Comparison of ENCODE assay signal across 12 cellular contexts in genomic region chr17:65553646-65554567, GRCh38. TPM values are rescaled to one million over a fixed set of nuclear protein-coding genes. Genes with fewer than 3 reads are reported as not detected.
A peak's percentile ranks its signal among the peaks of the same experiment; 100 is the strongest.
DNase-seq lines count a peak whose midpoint lies in the region; ATAC-seq and TF ChIP-seq lines count a peak whose summit lies in the region.
"Had no signal": no experiment of that assay in that cellular context is flagged by ENCODE, and none has a peak within 500 bp of the region (broad histone marks: within the 10 kb centered on the region; RNA-seq: fewer than 3 reads in every experiment).

No MANE protein-coding gene starts in this region.

- H3K9me3 Mint-ChIP-seq in activated CD8-positive, alpha-beta T cell treated with anti-CD3 and anti-CD28 coated beads for 36 hours = no peaks in the 10 kb centered on the region
- no peaks in the 10 kb centered on the region for H3K9me3 Mint-ChIP-seq in activated CD8-positive, alpha-beta T cell treated with anti-CD3 and anti-CD28 coated beads, Interleukin-2, amount 10 ng/mL, durations not matched to agents 7 days and 5 days (ENCODE audit: insufficient read depth)
- no peaks in the 10 kb centered on the region for H3K9me3 Mint-ChIP-seq in T-cell
- H3K9me3 Mint-ChIP-seq in glutamatergic neuron (ENCODE audit: unreplicated experiment) = peaks cover 5% of the 10 kb centered on the region
- H3K9me3 Mint-ChIP-seq: activated B cell treated with CpG ODN at 0.5 μM for 24 hours had no signal

- BruUV-seq in PC-3 (replicated peaks; lab: Mats Ljungman, UMichigan) = no TSS peak

- no peak overlapping the region for H3K14ac ChIP-seq in trophoblast cell (ENCODE audit: low read length)

- H4K12ac ChIP-seq in trophoblast cell (ENCODE audit: low read depth, low read length) = no peak overlapping the region

- no peak overlapping the region for H4K8ac ChIP-seq in trophoblast cell (ENCODE audit: low read depth, low read length)

- WGBS in trophoblast cell (ENCODE audit: extremely low coverage, insufficient coverage, insufficient read length) = no CpG with 5 or more reads among the region's 10 CpGs

- H3K4me1 ChIP-seq in trophoblast cell (ENCODE audit: control insufficient read depth in 1 of 2, insufficient read depth in 2 of 2, low read length in 2 of 2) (peaks cover 21 to 27% of the 10 kb centered on the region in 2 experiments), PC-3 (ENCODE audit: insufficient read depth, low read length) (no peaks in the 10 kb centered on the region)

- POLR2A ChIA-PET in activated CD8-positive, alpha-beta T cell treated with anti-CD3 and anti-CD28 coated beads for 36 hours (lab: Charles Lee) = interaction anchor here (0.6 to 0.7 kb wide), 2 partner anchors 260 to 1897 kb away, joined by 3 read pairs; no protein-coding TSS in a partner anchor
- POLR2A ChIA-PET in activated CD8-positive, alpha-beta T cell treated with anti-CD3 and anti-CD28 coated beads, Interleukin-2, amount 10 ng/mL, durations not matched to agents 7 days and 5 days (lab: Charles Lee) = no interaction called here
- POLR2A ChIA-PET in T-cell (lab: Charles Lee) = interaction anchor here in 1 of 2 donors (0.7 kb wide), 1 partner anchor 16 kb away, joined by 9 read pairs; no protein-coding TSS in a partner anchor
- POLR2A ChIA-PET in PC-3 (lab: Charles Lee; ENCODE audit: unreplicated experiment) = no interaction called here

- DNase-seq in activated CD8-positive, alpha-beta T cell treated with anti-CD3 and anti-CD28 coated beads for 36 hours = no peak
- no peak for DNase-seq in activated CD8-positive, alpha-beta T cell treated with anti-CD3 and anti-CD28 coated beads, Interleukin-2, amount 10 ng/mL, durations not matched to agents 7 days and 5 days
- DNase-seq in T-cell (no peak), glutamatergic neuron (no peak), trophoblast cell (no peak), PC-3 (no peak), NCI-H2029 (lab: John Stamatoyannopoulos, UW) (no peak), NCI-H345 treated with DMSO at 0.1 percent for 48 hours (lab: John Stamatoyannopoulos, UW; ENCODE audit: unreplicated experiment) (no peak)
- DNase-seq: activated B cell treated with CpG ODN at 0.5 μM for 24 hours, RPMI8226 had no signal

- H4K91ac ChIP-seq in trophoblast cell (ENCODE audit: low read depth, low read length) = no peak overlapping the region

- peak overlapping the region; percentile 20 for H3K4me3 Mint-ChIP-seq in activated CD8-positive, alpha-beta T cell treated with anti-CD3 and anti-CD28 coated beads for 36 hours
- no peak overlapping the region for H3K4me3 Mint-ChIP-seq in activated CD8-positive, alpha-beta T cell treated with anti-CD3 and anti-CD28 coated beads, Interleukin-2, amount 10 ng/mL, durations not matched to agents 7 days and 5 days
- H3K4me3 Mint-ChIP-seq in T-cell (peak overlapping the region in 2 of 3 donors; percentile 54 to 63), glutamatergic neuron (ENCODE audit: unreplicated experiment) (peak overlapping the region; percentile 10)
- H3K4me3 Mint-ChIP-seq: activated B cell treated with CpG ODN at 0.5 μM for 24 hours had no signal

- peaks cover 10% of the 10 kb centered on the region for H3K36me3 Mint-ChIP-seq in activated CD8-positive, alpha-beta T cell treated with anti-CD3 and anti-CD28 coated beads for 36 hours (ENCODE audit: low read depth)
- peaks cover 9% of the 10 kb centered on the region for H3K36me3 Mint-ChIP-seq in activated CD8-positive, alpha-beta T cell treated with anti-CD3 and anti-CD28 coated beads, Interleukin-2, amount 10 ng/mL, durations not matched to agents 7 days and 5 days (ENCODE audit: low read depth)
- H3K36me3 Mint-ChIP-seq in T-cell (peaks cover 21% of the 10 kb centered on the region), glutamatergic neuron (ENCODE audit: unreplicated experiment) (peaks cover 7% of the 10 kb centered on the region)

- H2AFZ ChIP-seq in trophoblast cell (ENCODE audit: insufficient read depth, low read length, poor library complexity) = no peak overlapping the region
- no peak overlapping the region for H2AFZ ChIP-seq in PC-3 (ENCODE audit: low read length)

- H2BK120ac ChIP-seq in trophoblast cell (ENCODE audit: insufficient read depth, low read length, poor library complexity) = no peak overlapping the region

- no peak overlapping the region for H3K27ac Mint-ChIP-seq in activated CD8-positive, alpha-beta T cell treated with anti-CD3 and anti-CD28 coated beads for 36 hours
- H3K27ac Mint-ChIP-seq in activated CD8-positive, alpha-beta T cell treated with anti-CD3 and anti-CD28 coated beads, Interleukin-2, amount 10 ng/mL, durations not matched to agents 7 days and 5 days = no peak overlapping the region
- H3K27ac Mint-ChIP-seq in T-cell (peak overlapping the region; percentile 29 to 83), glutamatergic neuron (ENCODE audit: unreplicated experiment) (no peak overlapping the region)
- H3K27ac Mint-ChIP-seq: activated B cell treated with CpG ODN at 0.5 μM for 24 hours had no signal

- H3K9ac ChIP-seq in trophoblast cell (ENCODE audit: low read length) (no peak overlapping the region), PC-3 (ENCODE audit: low read length) (no peak overlapping the region)

- no peak for TF ChIP-seq CTCF in activated CD8-positive, alpha-beta T cell treated with anti-CD3 and anti-CD28 coated beads for 36 hours (IDR thresholded peaks at IDR 0.05)
- TF ChIP-seq CTCF in glutamatergic neuron (IDR thresholded peaks at IDR 0.05; ENCODE audit: partially characterized antibody, unreplicated experiment) = no peak
- TF ChIP-seq CTCF in PC-3 (conservative IDR thresholded peaks at IDR 0.05; ENCODE audit: low read depth, low read length) = no peak

- CTCF ChIA-PET in activated CD8-positive, alpha-beta T cell treated with anti-CD3 and anti-CD28 coated beads for 36 hours (lab: Charles Lee) = interaction anchor here (0.7 to 1.4 kb wide), 2 partner anchors 10 to 95 kb away, joined by 3 read pairs; no protein-coding TSS in a partner anchor
- CTCF ChIA-PET in activated CD8-positive, alpha-beta T cell treated with anti-CD3 and anti-CD28 coated beads, Interleukin-2, amount 10 ng/mL, durations not matched to agents 7 days and 5 days (lab: Charles Lee) = interaction anchor here (1.2 to 1.6 kb wide), 3 partner anchors 193 to 322 kb away, joined by 3 to 4 read pairs (median 4); no protein-coding TSS in a partner anchor
- CTCF ChIA-PET in T-cell (lab: Charles Lee) (no interaction called here), PC-3 (lab: Charles Lee) (no interaction called here)

- H3K27me3 ChIP-seq in trophoblast cell (ENCODE audit: insufficient read depth, low read length) = no peaks in the 10 kb centered on the region
- H3K27me3 ChIP-seq in PC-3 (ENCODE audit: low read length) = no peaks in the 10 kb centered on the region

- H2BK12ac ChIP-seq in trophoblast cell (ENCODE audit: low read length) = no peak overlapping the region

- peak overlapping the region; percentile 34 for H3K4ac ChIP-seq in trophoblast cell (ENCODE audit: low read depth, low read length)

- no peak overlapping the region for H2BK5ac ChIP-seq in trophoblast cell (ENCODE audit: low read depth, low read length, poor library complexity)

- no peaks in the 10 kb centered on the region for H3K9me3 ChIP-seq in trophoblast cell (ENCODE audit: insufficient read depth, low read depth, low read length)
- no peaks in the 10 kb centered on the region for H3K9me3 ChIP-seq in PC-3 (ENCODE audit: low read length)

- H3K79me1 ChIP-seq in trophoblast cell (ENCODE audit: low read length) = no peaks in the 10 kb centered on the region

- H3K4me2 ChIP-seq in trophoblast cell (ENCODE audit: low read length) (no peak overlapping the region), PC-3 (ENCODE audit: low read length) (no peak overlapping the region)

- H3K4me1 Mint-ChIP-seq in activated CD8-positive, alpha-beta T cell treated with anti-CD3 and anti-CD28 coated beads for 36 hours (ENCODE audit: low read depth) = peaks cover 26% of the 10 kb centered on the region
- H3K4me1 Mint-ChIP-seq in activated CD8-positive, alpha-beta T cell treated with anti-CD3 and anti-CD28 coated beads, Interleukin-2, amount 10 ng/mL, durations not matched to agents 7 days and 5 days (ENCODE audit: low read depth) = peaks cover 11% of the 10 kb centered on the region
- H3K4me1 Mint-ChIP-seq in T-cell = peaks cover 24 to 44% (median 36%) of the 10 kb centered on the region in 3 donors
- peaks cover 27% of the 10 kb centered on the region for H3K4me1 Mint-ChIP-seq in glutamatergic neuron (ENCODE audit: low read depth, unreplicated experiment)

- intact Hi-C loops in activated CD8-positive, alpha-beta T cell treated with anti-CD3 and anti-CD28 coated beads for 36 hours (cut with micrococcal nuclease) = loop anchor here (10.0 kb wide), 1 partner anchor 319 kb away; no protein-coding TSS in a partner anchor
- intact Hi-C loops in PC-3 (cut with micrococcal nuclease) = no loop called here

- H3F3A ChIP-seq in PC-3 (ENCODE audit: low read length, unreplicated experiment) = no peaks in the 10 kb centered on the region

- no peak overlapping the region for H3K23ac ChIP-seq in trophoblast cell (ENCODE audit: low read length)

- no peaks in the 10 kb centered on the region for H3K27me3 Mint-ChIP-seq in activated CD8-positive, alpha-beta T cell treated with anti-CD3 and anti-CD28 coated beads for 36 hours
- peaks cover 9% of the 10 kb centered on the region for H3K27me3 Mint-ChIP-seq in activated CD8-positive, alpha-beta T cell treated with anti-CD3 and anti-CD28 coated beads, Interleukin-2, amount 10 ng/mL, durations not matched to agents 7 days and 5 days (ENCODE audit: low read depth)
- H3K27me3 Mint-ChIP-seq in T-cell (no peaks in the 10 kb centered on the region), glutamatergic neuron (ENCODE audit: unreplicated experiment) (peaks cover 6% of the 10 kb centered on the region)

- H3K27ac ChIP-seq in trophoblast cell (ENCODE audit: low read depth, low read length) (no peak overlapping the region), PC-3 (ENCODE audit: low read length) (no peak overlapping the region)
- H3K27ac ChIP-seq: epithelial cell of prostate had no signal

- no peak overlapping the region for H2AK5ac ChIP-seq in trophoblast cell (ENCODE audit: low read length)

- H3K18ac ChIP-seq in trophoblast cell (ENCODE audit: low read length) = no peak overlapping the region

- H3K79me2 ChIP-seq in trophoblast cell (ENCODE audit: control insufficient read depth, insufficient read depth, low read length, poor library complexity) (peaks cover 2% of the 10 kb centered on the region), PC-3 (ENCODE audit: low read length) (no peaks in the 10 kb centered on the region)

- H3K36me3 ChIP-seq in trophoblast cell (ENCODE audit: control insufficient read depth in 1 of 2, insufficient read depth in 2 of 2, low read length in 2 of 2) (peaks cover 17 to 24% of the 10 kb centered on the region in 2 experiments), PC-3 (ENCODE audit: low read depth, low read length) (no peaks in the 10 kb centered on the region)

- H3K4me3 ChIP-seq in trophoblast cell (ENCODE audit: low read depth, low read length) = no peak overlapping the region
- no peak overlapping the region for H3K4me3 ChIP-seq in PC-3 (ENCODE audit: low read length)
- H3K4me3 ChIP-seq: K562 had no signal

- ATAC-seq in activated CD8-positive, alpha-beta T cell treated with anti-CD3 and anti-CD28 coated beads for 36 hours = peak; percentile 5
- no peak for ATAC-seq in activated CD8-positive, alpha-beta T cell treated with anti-CD3 and anti-CD28 coated beads, Interleukin-2, amount 10 ng/mL, durations not matched to agents 7 days and 5 days
- ATAC-seq in T-cell (replicated peaks in 1 of 4) (no peak), PC-3 (no peak)
- ATAC-seq: K562 had no signal

- no peaks in the 10 kb centered on the region for H3K9me2 ChIP-seq in PC-3 (replicated peaks; ENCODE audit: low read length)

- peaks cover 6% of the 10 kb centered on the region; the same call in 1 of the 2 replicates for H4K20me1 ChIP-seq in PC-3 (ENCODE audit: low read length)

RNA-seq across cellular contexts. Expression of gene AXIN2, which starts 7.5 kb away (rescaled TPM):
- 1 to 10 TPM in 1 of 2 experiments, under 1 TPM in 1; 0.69 to 1.0 TPM for total RNA-seq in activated CD8-positive, alpha-beta T cell treated with anti-CD3 and anti-CD28 coated beads for 36 hours
- 1 to 10 TPM; 4.7 to 5.3 TPM for total RNA-seq in activated CD8-positive, alpha-beta T cell treated with anti-CD3 and anti-CD28 coated beads, Interleukin-2, amount 10 ng/mL, durations not matched to agents 7 days and 5 days
- total RNA-seq in T-cell = 10 to 100 TPM; 35.8 to 44.9 (median 40.2) TPM
- 26.5 TPM for total RNA-seq in glutamatergic neuron (ENCODE audit: unreplicated experiment)
- polyA plus RNA-seq in trophoblast cell (2013) = 35.5 and 36.3 TPM in 2 replicates
- total RNA-seq in PC-3 (2014; rRNA removed) = 2.0 and 2.6 TPM in 2 replicates

Comparison
In these comparisons a context has a peak if more than half of its experiments do, and no peak if none do; other contexts are left out.
1. H3K27ac Mint-ChIP-seq: peak in T-cell (2 of 2); none in activated CD8-positive, alpha-beta T cell treated with anti-CD3 and anti-CD28 coated beads for 36 hours (single experiment), activated CD8-positive, alpha-beta T cell treated with anti-CD3 and anti-CD28 coated beads, Interleukin-2, amount 10 ng/mL, durations not matched to agents 7 days and 5 days (single experiment) and glutamatergic neuron (single experiment).
2. CTCF ChIA-PET loops: an anchor here in activated CD8-positive, alpha-beta T cell treated with anti-CD3 and anti-CD28 coated beads for 36 hours (0.7 to 1.4 kb wide) and activated CD8-positive, alpha-beta T cell treated with anti-CD3 and anti-CD28 coated beads, Interleukin-2, amount 10 ng/mL, durations not matched to agents 7 days and 5 days (1.2 to 1.6 kb wide); none called in T-cell and PC-3.